In genomic region chrX:20591246-20591645, GRCh38 we compare ENCODE assay signal across 29 cellular contexts.
"Had no signal": no experiment of that assay in that cellular context is flagged by ENCODE, and none has a peak within 500 bp of the region (broad histone marks: within the 10 kb centered on the region; RNA-seq: fewer than 3 reads in every experiment).

No MANE protein-coding gene starts in this region.

- H3K9ac ChIP-seq: parathyroid adenoma had no signal

- H3K4me1 ChIP-seq: parathyroid adenoma, psoas muscle, spleen, testis, tibial artery, transverse colon, upper lobe of right lung, uterus had no signal

- H3K36me3 ChIP-seq: neutrophil, ovary, spleen, suprapubic skin, tibial artery, transverse colon, upper lobe of right lung, uterus had no signal

- H3K27ac ChIP-seq: neutrophil, ovary, parathyroid adenoma, psoas muscle, skin epidermis, spleen, suprapubic skin, testis, tibial artery, transverse colon, upper lobe of right lung, uterus had no signal

- ATAC-seq: naive thymus-derived CD8-positive, alpha-beta T cell; natural killer cell treated with Interleukin-12 subunit alpha and Interleukin-12 subunit beta and Interleukin-15 and Interleukin-18, amount 100 ng/mL, for 72 hours; psoas muscle; right cardiac atrium; sciatic nerve; stimulated activated memory B cell treated with anti-CD40 and anti-IgM and Interleukin-4, amounts not matched to agents 10 μg/mL and 1 μg/mL and 100 μg/mL, for 72 hours; stimulated activated naive CD8-positive, alpha-beta T cell treated with anti-CD3 and anti-CD28 coated beads, Interleukin-15, amount 100 ng/mL, for 72 hours; stimulated activated naive CD8-positive, alpha-beta T cell treated with anti-CD3 and anti-CD28 coated beads, Interleukin-15, Interleukin-2, amounts not matched to agents 100 U/mL and 50 U/mL, for 24 hours; upper lobe of right lung had no signal

- H3K4me3 ChIP-seq: ovary, psoas muscle, skin epidermis, smooth muscle cell, spleen, suprapubic skin, testis, tibial artery, transverse colon, upper lobe of right lung, uterus had no signal

- H3K27me3 ChIP-seq: neutrophil, ovary, spleen, suprapubic skin, testis, tibial artery, transverse colon, upper lobe of right lung, uterus had no signal

- H3K9me3 ChIP-seq: neutrophil, ovary, suprapubic skin, testis, tibial artery, transverse colon, upper lobe of right lung, uterus had no signal

- DNase-seq: naive thymus-derived CD8-positive, alpha-beta T cell; nephron progenitor cell; nucleus accumbens; ovary; psoas muscle; right cardiac atrium; spleen; stimulated activated CD4-positive, alpha-beta T cell treated with anti-CD3 and anti-CD28 coated beads, Interleukin-12 subunit alpha, Interleukin-12 subunit beta, amount 100 ng/mL, for 4 hours; stimulated activated CD4-positive, alpha-beta T cell treated with anti-CD3 and anti-CD28 coated beads, Interleukin-1b, Interleukin-23, amount 100 ng/mL, for 48 hours; stimulated activated CD4-positive, alpha-beta T cell treated with anti-CD3 and anti-CD28 coated beads, Interleukin-4, amount 100 ng/mL, for 1 hour; stimulated activated CD4-positive, alpha-beta T cell treated with anti-CD3 and anti-CD28 coated beads, Interleukin-4, amount 100 ng/mL, for 4 hours; stimulated activated CD8-positive, alpha-beta memory T cell treated with anti-CD3 and anti-CD28 coated beads, Interleukin-4, amount 100 ng/mL, for 48 hours; stimulated activated naive CD4-positive, alpha-beta T cell; stimulated activated naive CD8-positive, alpha-beta T cell treated with anti-CD3 and anti-CD28 coated beads, Interleukin-15, amount 100 ng/mL, for 72 hours; stimulated activated naive CD8-positive, alpha-beta T cell treated with anti-CD3 and anti-CD28 coated beads, Interleukin-15, Interleukin-2, amounts not matched to agents 100 U/mL and 50 U/mL, for 24 hours; substantia nigra; testis; tibial artery; transverse colon; upper lobe of right lung; uterus had no signal
